ENCODE assay signal across 8 cellular contexts in the genomic region with DNA sequence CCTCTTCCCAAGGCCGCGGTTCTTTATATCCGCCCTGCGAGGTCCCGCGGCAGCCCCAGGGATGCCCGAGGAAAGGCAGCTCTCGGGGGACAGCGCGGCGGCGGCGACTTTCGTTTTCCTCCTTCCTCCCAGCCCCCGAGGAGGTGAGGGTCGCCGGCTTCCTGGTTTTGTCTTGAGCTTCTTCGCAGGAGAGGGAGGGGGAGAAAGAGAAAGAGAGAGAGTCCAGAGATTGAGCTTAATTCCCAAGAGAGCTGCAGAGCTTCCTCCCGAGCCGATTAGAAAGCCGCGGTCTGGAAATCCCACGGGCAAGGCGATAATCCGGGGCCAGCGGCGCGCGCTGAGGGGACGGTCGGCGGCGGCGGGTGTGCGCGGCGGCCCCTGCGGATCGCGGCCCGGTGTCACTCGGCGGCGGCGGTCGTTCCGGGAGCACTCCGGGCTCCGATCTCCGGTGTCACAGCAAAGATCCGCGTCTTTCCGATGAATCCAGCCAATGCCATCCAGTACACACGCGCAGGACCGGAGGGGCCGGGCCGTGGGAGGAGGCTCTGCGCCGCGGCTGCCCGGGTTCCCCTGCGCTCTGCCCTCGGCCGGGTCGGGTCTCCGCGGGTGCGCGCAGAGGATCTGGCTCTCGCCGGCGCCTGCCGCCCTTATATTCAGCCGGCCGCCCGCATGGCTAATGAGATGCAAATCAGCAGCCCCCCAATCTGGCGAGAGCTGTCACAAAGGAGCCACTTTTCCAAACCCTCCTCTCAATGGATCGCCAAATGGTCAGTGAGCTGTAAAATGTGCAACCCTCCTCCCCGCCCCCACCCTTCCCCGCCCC. TPM values are rescaled to one million over a fixed set of nuclear protein-coding genes. Genes with fewer than 3 reads are reported as not detected.
DNase-seq lines count a peak whose midpoint lies in the region; ATAC-seq, FAIRE-seq and TF ChIP-seq lines count a peak whose summit lies in the region.

Gene DLL1 (minus strand): TSS at position 773 of the 823 bp plus-strand sequence. CDS start 939 bp downstream, outside the sequence.

- H3K4me1 Mint-ChIP-seq in activated naive CD4-positive, alpha-beta T cell treated with anti-CD3 and anti-CD28 coated beads, Interleukin-2, amount 50 U/mL, for 24 hours: peaks cover 51% of the 10 kb centered on the region

- ATAC-seq in GM18520 (IDR thresholded peaks at IDR 0.05; ENCODE audit: unreplicated experiment) (no peak), GM18519 (IDR thresholded peaks at IDR 0.05; ENCODE audit: low FRiP score, unreplicated experiment) (no peak)

- H3K36me3 ChIP-seq in neutrophil: no peaks in the 10 kb centered on the region

- FAIRE-seq in GM19239 (lab: Jason Lieb, UNC): peak; percentile 61

- DNase-seq in AG04450 (ENCODE audit: low read depth, low spot score) (no peak), GM19239 (ENCODE audit: insufficient read length, low spot score) (no peak), NCI-H524 treated with DMSO at 0.1 percent for 48 hours (lab: John Stamatoyannopoulos, UW) (peak; percentile 39), head of caudate nucleus (peak; percentile 78 to 96 (median 89))

- H3K4me3 Mint-ChIP-seq in activated naive CD4-positive, alpha-beta T cell treated with anti-CD3 and anti-CD28 coated beads, Interleukin-2, amount 50 U/mL, for 24 hours: peak within 1 kb of the TSS; percentile 93

- H3K9me3 Mint-ChIP-seq in activated naive CD4-positive, alpha-beta T cell treated with anti-CD3 and anti-CD28 coated beads, Interleukin-2, amount 50 U/mL, for 24 hours: no peaks in the 10 kb centered on the region

- H3K27me3 ChIP-seq in AG04450 (ENCODE audit: control insufficient read depth, insufficient read depth, low read length) (peaks cover 86% of the 10 kb centered on the region), neutrophil (peaks cover 100% of the 10 kb centered on the region)

- CTCF ChIA-PET in AG04450 (lab: Charles Lee): interaction anchor here (0.5 to 1.8 kb wide), 3 partner anchors 239 to 672 kb away, joined by 3 to 5 read pairs (median 3); no protein-coding TSS in a partner anchor

- peak within 1 kb of the TSS; percentile 61 for H3K4me3 ChIP-seq in AG04450 (ENCODE audit: low read depth, low read length)
- peak within 1 kb of the TSS; percentile 59 to 69 for H3K4me3 ChIP-seq in neutrophil (ENCODE audit: low read depth in 1 of 2, low read length in 1 of 2)

- H3K36me3 Mint-ChIP-seq in activated naive CD4-positive, alpha-beta T cell treated with anti-CD3 and anti-CD28 coated beads, Interleukin-2, amount 50 U/mL, for 24 hours: peaks cover 2% of the 10 kb centered on the region

- intact Hi-C loops in head of caudate nucleus (cut with DNase I): loop anchor here (5.0 to 10.0 kb wide), 3 partner anchors 116 to 458 kb away; no protein-coding TSS in a partner anchor

- POLR2A ChIA-PET in AG04450 (lab: Yijun Ruan, JAX): no interaction called here

- H3K27ac ChIP-seq in AG04450 (ENCODE audit: low read depth, low read length): no peak within 1 kb of the TSS
- H3K27ac ChIP-seq in neutrophil: peak within 1 kb of the TSS; percentile 15

- no peak for TF ChIP-seq CTCF in AG04450 (IDR thresholded peaks at IDR 0.05; ENCODE audit: low read depth, low read length)
- TF ChIP-seq CTCF in neutrophil (IDR thresholded peaks at IDR 0.05): no peak

- H3K9me3 ChIP-seq in AG04450 (ENCODE audit: control insufficient read depth, insufficient read depth, low read length) (no peaks in the 10 kb centered on the region; the same call in 1 of the 2 replicates), neutrophil (no peaks in the 10 kb centered on the region)

- peak within 1 kb of the TSS; percentile 92 for H3K27ac Mint-ChIP-seq in activated naive CD4-positive, alpha-beta T cell treated with anti-CD3 and anti-CD28 coated beads, Interleukin-2, amount 50 U/mL, for 24 hours

- peaks cover 39 to 52% of the 10 kb centered on the region in 2 experiments for H3K4me1 ChIP-seq in neutrophil (ENCODE audit: control insufficient read depth in 1 of 2, insufficient read depth in 1 of 2, low read depth in 1 of 2, low read length in 1 of 2)

- peaks cover 17% of the 10 kb centered on the region for H3K27me3 Mint-ChIP-seq in activated naive CD4-positive, alpha-beta T cell treated with anti-CD3 and anti-CD28 coated beads, Interleukin-2, amount 50 U/mL, for 24 hours

RNA-seq across cellular contexts. Expression of gene DLL1, which starts in this region (rescaled TPM):
- 0.06 and 0.07 TPM in 2 replicates for polyA plus RNA-seq in AG04450 (2011; rRNA removed)
- polyA minus RNA-seq in AG04450 (2011; rRNA and poly(A)+ RNA removed): not detected in 2 replicates

Comparison
In these comparisons a context has a peak if more than half of its experiments do, and no peak if none do; other contexts are left out.
1. DNase-seq: peak in NCI-H524 treated with DMSO at 0.1 percent for 48 hours (single experiment) and head of caudate nucleus (42 of 42); none in AG04450 (single experiment) and GM19239 (single experiment).